Comparison of ENCODE assay signal across 16 cellular contexts in the genomic region with DNA sequence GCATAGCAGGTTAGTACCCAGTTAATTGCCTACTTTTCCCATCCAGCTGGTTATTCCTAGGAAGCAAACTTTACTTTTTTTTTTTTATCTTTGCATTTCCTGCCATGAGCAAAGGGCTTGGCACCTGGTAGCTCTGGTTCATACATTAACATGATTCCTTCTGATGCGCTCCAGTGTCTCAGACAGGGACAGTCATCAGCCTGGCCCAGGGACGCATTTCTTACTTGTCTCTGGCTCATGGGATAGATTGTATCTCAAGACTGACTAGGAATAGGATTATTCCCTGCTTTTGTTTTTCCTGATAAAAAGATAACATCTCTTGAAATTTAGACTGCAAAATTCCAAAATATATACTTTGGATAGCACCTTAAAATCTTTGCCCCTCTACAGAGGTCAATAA.
"Had no signal": no experiment of that assay in that cellular context is flagged by ENCODE, and none has a peak within 500 bp of the region (broad histone marks: within the 10 kb centered on the region; RNA-seq: fewer than 3 reads in every experiment).

No MANE protein-coding gene starts in this region.

- DNase-seq: kidney; left ventricle myocardium inferior; mesendoderm; naive B cell; natural killer cell; ovary; right lobe of liver; stimulated activated CD4-positive, alpha-beta T cell treated with anti-CD3 and anti-CD28 coated beads, Interleukin-1b, Interleukin-23, amount 100 ng/mL, for 48 hours; stimulated activated CD4-positive, alpha-beta T cell treated with anti-CD3 and anti-CD28 coated beads, Interleukin-2, amount 100 ng/mL, for 48 hours; stimulated activated CD4-positive, alpha-beta T cell treated with anti-CD3 and anti-CD28 coated beads, Interleukin-4, amount 100 ng/mL, for 4 hours; stimulated activated CD8-positive, alpha-beta memory T cell treated with anti-CD3 and anti-CD28 coated beads, Interleukin-4, amount 100 ng/mL, for 48 hours; stimulated activated naive CD4-positive, alpha-beta T cell treated with Interleukin-2 at 50 U/mL for 16 hours; stimulated activated naive CD8-positive, alpha-beta T cell treated with anti-CD3 and anti-CD28 coated beads, Interleukin-15, amount 100 ng/mL, for 72 hours; substantia nigra; uterus had no signal

- ATAC-seq: natural killer cell; right lobe of liver; stimulated activated memory B cell treated with anti-CD40 and anti-IgM and Interleukin-4, amounts not matched to agents 10 μg/mL and 1 μg/mL and 100 μg/mL, for 72 hours; stimulated activated naive CD8-positive, alpha-beta T cell treated with anti-CD3 and anti-CD28 coated beads, Interleukin-15, amount 100 ng/mL, for 72 hours had no signal
